19 cellular contexts compared by ENCODE assay signal in genomic region chr6:24893342-24893850, GRCh38. TPM values are rescaled to one million over a fixed set of nuclear protein-coding genes. Genes with fewer than 3 reads are reported as not detected.
DNase-seq lines count a peak whose midpoint lies in the region; ATAC-seq lines count a peak whose summit lies in the region.
"Had no signal": no experiment of that assay in that cellular context is flagged by ENCODE, and none has a peak within 500 bp of the region (broad histone marks: within the 10 kb centered on the region; RNA-seq: fewer than 3 reads in every experiment).

No MANE protein-coding gene starts in this region.

- CTCF ChIA-PET in activated naive CD4-positive, alpha-beta T cell treated with anti-CD3 and anti-CD28 coated beads for 36 hours (lab: Charles Lee): interaction anchor here (1.0 to 1.3 kb wide), 2 partner anchors 37 to 98 kb away, joined by 3 to 4 read pairs; no protein-coding TSS in a partner anchor

- no peak for ATAC-seq in effector memory CD8-positive, alpha-beta T cell (replicated peaks)
- ATAC-seq in stimulated activated naive CD8-positive, alpha-beta T cell treated with anti-CD3 and anti-CD28 coated beads, Interleukin-15, amount 100 ng/mL, for 72 hours: peak; percentile 55
- no peak for ATAC-seq in left lobe of liver
- ATAC-seq: body of pancreas, WTC11 had no signal

- peaks cover 3% of the 10 kb centered on the region for H3K36me3 Mint-ChIP-seq in activated naive CD4-positive, alpha-beta T cell treated with anti-CD3 and anti-CD28 coated beads for 36 hours (ENCODE audit: low read depth)
- peaks cover 62% of the 10 kb centered on the region for H3K36me3 Mint-ChIP-seq in effector memory CD8-positive, alpha-beta T cell (ENCODE audit: insufficient read depth)
- H3K36me3 Mint-ChIP-seq: mesothelial cell of epicardium, neural progenitor cell, WTC11 had no signal

- DNase-seq in activated naive CD4-positive, alpha-beta T cell treated with anti-CD3 and anti-CD28 coated beads for 36 hours: no peak
- DNase-seq in activated naive CD4-positive, alpha-beta T cell treated with Interleukin-2 at 50 U/mL for 16 hours: no peak
- DNase-seq in RPMI7951 (ENCODE audit: low read depth) (peak; percentile 58), left lobe of liver (ENCODE audit: low spot score) (no peak), HuH-7 (ENCODE audit: low spot score) (no peak), SW480 (ENCODE audit: low spot score) (no peak)
- DNase-seq in effector memory CD8-positive, alpha-beta T cell: no peak
- no peak for DNase-seq in stimulated activated naive CD8-positive, alpha-beta T cell treated with anti-CD3 and anti-CD28 coated beads, Interleukin-15, amount 100 ng/mL, for 72 hours
- DNase-seq: activated naive CD4-positive, alpha-beta T cell; body of pancreas; COR-L47; DND-41; endodermal cell; NCI-H1694 treated with DMSO at 0.1 percent for 48 hours; OCI-M1; tibial artery had no signal

- H3K27ac Mint-ChIP-seq in activated naive CD4-positive, alpha-beta T cell treated with anti-CD3 and anti-CD28 coated beads for 36 hours: peak overlapping the region; percentile 80
- H3K27ac Mint-ChIP-seq in effector memory CD8-positive, alpha-beta T cell: peak overlapping the region; percentile 86 to 87
- H3K27ac Mint-ChIP-seq in stimulated activated naive CD8-positive, alpha-beta T cell treated with anti-CD3 and anti-CD28 coated beads, Interleukin-15, amount 100 ng/mL, for 72 hours: peak overlapping the region; percentile 27 to 83
- H3K27ac Mint-ChIP-seq: endodermal cell, mesothelial cell of epicardium, neural progenitor cell, WTC11 had no signal

- H3K9me3 Mint-ChIP-seq in activated naive CD4-positive, alpha-beta T cell treated with anti-CD3 and anti-CD28 coated beads for 36 hours: no peaks in the 10 kb centered on the region
- no peaks in the 10 kb centered on the region for H3K9me3 Mint-ChIP-seq in effector memory CD8-positive, alpha-beta T cell
- H3K9me3 Mint-ChIP-seq in stimulated activated naive CD8-positive, alpha-beta T cell treated with anti-CD3 and anti-CD28 coated beads, Interleukin-15, amount 100 ng/mL, for 72 hours: no peaks in the 10 kb centered on the region
- H3K9me3 Mint-ChIP-seq: endodermal cell, mesothelial cell of epicardium, neural progenitor cell, WTC11 had no signal

- no peak overlapping the region for H3K4me3 Mint-ChIP-seq in activated naive CD4-positive, alpha-beta T cell treated with anti-CD3 and anti-CD28 coated beads for 36 hours
- peak overlapping the region; percentile 14 to 59 for H3K4me3 Mint-ChIP-seq in effector memory CD8-positive, alpha-beta T cell
- H3K4me3 Mint-ChIP-seq in stimulated activated naive CD8-positive, alpha-beta T cell treated with anti-CD3 and anti-CD28 coated beads, Interleukin-15, amount 100 ng/mL, for 72 hours: peak overlapping the region; percentile 51 to 60
- H3K4me3 Mint-ChIP-seq: endodermal cell, mesothelial cell of epicardium, neural progenitor cell, WTC11 had no signal

- H3K27me3 Mint-ChIP-seq in activated naive CD4-positive, alpha-beta T cell treated with anti-CD3 and anti-CD28 coated beads for 36 hours (ENCODE audit: low read depth): no peaks in the 10 kb centered on the region
- H3K27me3 Mint-ChIP-seq in effector memory CD8-positive, alpha-beta T cell: no peaks in the 10 kb centered on the region
- H3K27me3 Mint-ChIP-seq in stimulated activated naive CD8-positive, alpha-beta T cell treated with anti-CD3 and anti-CD28 coated beads, Interleukin-15, amount 100 ng/mL, for 72 hours: no peaks in the 10 kb centered on the region

- H3K4me1 Mint-ChIP-seq in activated naive CD4-positive, alpha-beta T cell treated with anti-CD3 and anti-CD28 coated beads for 36 hours (ENCODE audit: low read depth): peaks cover 87% of the 10 kb centered on the region
- peaks cover 54 to 72% of the 10 kb centered on the region in 2 donors for H3K4me1 Mint-ChIP-seq in effector memory CD8-positive, alpha-beta T cell (ENCODE audit: low read depth in 2 of 2)
- peaks cover 96% of the 10 kb centered on the region for H3K4me1 Mint-ChIP-seq in stimulated activated naive CD8-positive, alpha-beta T cell treated with anti-CD3 and anti-CD28 coated beads, Interleukin-15, amount 100 ng/mL, for 72 hours

- intact Hi-C loops in activated naive CD4-positive, alpha-beta T cell treated with anti-CD3 and anti-CD28 coated beads for 36 hours (cut with micrococcal nuclease): no loop called here

RNA-seq across cellular contexts. Expression of gene RIPOR2, which starts 42.4 kb away (rescaled TPM):
- total RNA-seq in activated naive CD4-positive, alpha-beta T cell treated with anti-CD3 and anti-CD28 coated beads for 36 hours: 100 to 1,000 TPM; 111 to 116 TPM
- 0.68 and 0.72 TPM in 2 replicates for total RNA-seq in RPMI7951 (2014; rRNA removed; shearing (Covaris generic))
- total RNA-seq in left lobe of liver: 3.0 TPM

Comparison
In these comparisons a context has a peak if more than half of its experiments do, and no peak if none do; other contexts are left out.
1. RNA of gene RIPOR2, which starts 42.4 kb away (total RNA-seq): 111 to 116 TPM in activated naive CD4-positive, alpha-beta T cell treated with anti-CD3 and anti-CD28 coated beads for 36 hours; 3.0 TPM in left lobe of liver (single experiment) and 0.68 to 0.72 TPM in RPMI7951; every median in the first group is over 10 times any median in the second.
2. Peak in every context shown above with its lines, with median percentiles within 50 percentile points of each other: H3K27ac Mint-ChIP-seq.